ENCODE assay signal across 1 cellular context in genomic region chr6:131903734-131904133, GRCh38. TPM values are rescaled to one million over a fixed set of nuclear protein-coding genes. Genes with fewer than 3 reads are reported as not detected.
"Had no signal": no experiment of that assay in that cellular context is flagged by ENCODE, and none has a peak within 500 bp of the region (broad histone marks: within the 10 kb centered on the region; RNA-seq: fewer than 3 reads in every experiment).

No MANE protein-coding gene starts in this region.

RNA-seq across cellular contexts. Expression of gene CCN2, which starts 47.4 kb away (rescaled TPM):
- total RNA-seq: natural killer cell had no signal
